8 cellular contexts compared by ENCODE assay signal in genomic region chr17:37643118-37643766, GRCh38. TPM values are rescaled to one million over a fixed set of nuclear protein-coding genes. Genes with fewer than 3 reads are reported as not detected.
DNase-seq lines count a peak whose midpoint lies in the region; ATAC-seq and TF ChIP-seq lines count a peak whose summit lies in the region.

DDX52 (minus strand) TSS chr17:37643446; CDS start chr17:37643420, 26 bp downstream.

- peak within 1 kb of the TSS; percentile 96 for H3K27ac Mint-ChIP-seq in activated T-helper 17 cell treated with anti-CD3 and anti-CD28 coated beads, Interleukin-2, amount 50 U/mL, for 72 hours
- H3K27ac Mint-ChIP-seq in naive thymus-derived CD8-positive, alpha-beta T cell, result peak within 1 kb of the TSS; percentile 86 to 97 (median 95)
- peak within 1 kb of the TSS; percentile 92 for H3K27ac Mint-ChIP-seq in stimulated activated memory B cell treated with anti-CD40 and anti-IgM and Interleukin-4, amounts not matched to agents 10 μg/mL and 1 μg/mL and 100 μg/mL, for 72 hours

- H3K36me3 Mint-ChIP-seq in activated T-helper 17 cell treated with anti-CD3 and anti-CD28 coated beads, Interleukin-2, amount 50 U/mL, for 72 hours (ENCODE audit: low read depth), result peaks cover 43% of the 10 kb centered on the region
- H3K36me3 Mint-ChIP-seq in naive thymus-derived CD8-positive, alpha-beta T cell, result peaks cover 7 to 36% (median 10%) of the 10 kb centered on the region in 3 donors
- peaks cover 14% of the 10 kb centered on the region for H3K36me3 Mint-ChIP-seq in stimulated activated memory B cell treated with anti-CD40 and anti-IgM and Interleukin-4, amounts not matched to agents 10 μg/mL and 1 μg/mL and 100 μg/mL, for 72 hours

- peaks cover 7% of the 10 kb centered on the region for H3K4me1 ChIP-seq in RWPE2 (ENCODE audit: insufficient read depth, poor library complexity, severe bottlenecking)

- H3K27ac ChIP-seq in RWPE2 (ENCODE audit: poor library complexity, severe bottlenecking), result peak within 1 kb of the TSS; percentile 45

- no peaks in the 10 kb centered on the region for H3K9me3 Mint-ChIP-seq in activated T-helper 17 cell treated with anti-CD3 and anti-CD28 coated beads, Interleukin-2, amount 50 U/mL, for 72 hours
- no peaks in the 10 kb centered on the region for H3K9me3 Mint-ChIP-seq in naive thymus-derived CD8-positive, alpha-beta T cell
- no peaks in the 10 kb centered on the region for H3K9me3 Mint-ChIP-seq in stimulated activated memory B cell treated with anti-CD40 and anti-IgM and Interleukin-4, amounts not matched to agents 10 μg/mL and 1 μg/mL and 100 μg/mL, for 72 hours

- H3K4me3 Mint-ChIP-seq in activated T-helper 17 cell treated with anti-CD3 and anti-CD28 coated beads, Interleukin-2, amount 50 U/mL, for 72 hours, result peak within 1 kb of the TSS; percentile 97
- peak within 1 kb of the TSS; percentile 86 to 99 (median 96) for H3K4me3 Mint-ChIP-seq in naive thymus-derived CD8-positive, alpha-beta T cell
- peak within 1 kb of the TSS; percentile 85 for H3K4me3 Mint-ChIP-seq in stimulated activated memory B cell treated with anti-CD40 and anti-IgM and Interleukin-4, amounts not matched to agents 10 μg/mL and 1 μg/mL and 100 μg/mL, for 72 hours

- H3K27me3 ChIP-seq in RWPE2 (ENCODE audit: insufficient read depth, poor library complexity, severe bottlenecking), result no peaks in the 10 kb centered on the region

- DNase-seq in DMS 273 treated with DMSO at 0.1 percent for 48 hours (lab: John Stamatoyannopoulos, UW), result peak; percentile 78
- peak; percentile 91 for DNase-seq in M059J (ENCODE audit: low read depth)
- peak; percentile 85 for DNase-seq in RWPE2 (ENCODE audit: low spot score)
- DNase-seq in fibroblast of peridontal ligament (ENCODE audit: extremely low read depth), result peak; percentile 84
- DNase-seq in naive thymus-derived CD8-positive, alpha-beta T cell, result peak; percentile 77 to 93 (median 84)

- peaks cover 26% of the 10 kb centered on the region for H3K36me3 ChIP-seq in RWPE2 (ENCODE audit: low read depth)

- no peak for TF ChIP-seq CTCF in RWPE2 (IDR thresholded peaks at IDR 0.05; ENCODE audit: poor library complexity, severe bottlenecking)

- H3K4me1 Mint-ChIP-seq in activated T-helper 17 cell treated with anti-CD3 and anti-CD28 coated beads, Interleukin-2, amount 50 U/mL, for 72 hours, result peaks cover 19% of the 10 kb centered on the region
- H3K4me1 Mint-ChIP-seq in naive thymus-derived CD8-positive, alpha-beta T cell, result peaks cover 18 to 45% (median 36%) of the 10 kb centered on the region in 4 donors
- peaks cover 29% of the 10 kb centered on the region for H3K4me1 Mint-ChIP-seq in stimulated activated memory B cell treated with anti-CD40 and anti-IgM and Interleukin-4, amounts not matched to agents 10 μg/mL and 1 μg/mL and 100 μg/mL, for 72 hours

- POLR2A ChIA-PET in naive thymus-derived CD8-positive, alpha-beta T cell (lab: Charles Lee), result interaction anchor here (0.5 to 2.1 kb wide), 2 partner anchors 32 to 34 kb away, joined by 3 to 9 read pairs; partner anchors contain the start of gene SYNRG

- H3K4me3 ChIP-seq in RWPE2 (ENCODE audit: severe bottlenecking), result peak within 1 kb of the TSS; percentile 82

- peak; percentile 86 for ATAC-seq in GM21786 (IDR thresholded peaks at IDR 0.05; ENCODE audit: unreplicated experiment)
- ATAC-seq in RWPE2 (ENCODE audit: low read depth), result peak; percentile 94
- peak; percentile 99 for ATAC-seq in activated T-helper 17 cell treated with anti-CD3 and anti-CD28 coated beads, Interleukin-2, amount 50 U/mL, for 72 hours (replicated peaks)
- peak; percentile 98 for ATAC-seq in naive thymus-derived CD8-positive, alpha-beta T cell
- peak; percentile 97 for ATAC-seq in stimulated activated memory B cell treated with anti-CD40 and anti-IgM and Interleukin-4, amounts not matched to agents 10 μg/mL and 1 μg/mL and 100 μg/mL, for 72 hours

- no peaks in the 10 kb centered on the region for H3K9me3 ChIP-seq in RWPE2 (ENCODE audit: severe bottlenecking)

- peaks cover 24% of the 10 kb centered on the region for H3K27me3 Mint-ChIP-seq in activated T-helper 17 cell treated with anti-CD3 and anti-CD28 coated beads, Interleukin-2, amount 50 U/mL, for 72 hours
- peaks cover 12 to 36% (median 22%) of the 10 kb centered on the region in 5 donors for H3K27me3 Mint-ChIP-seq in naive thymus-derived CD8-positive, alpha-beta T cell
- peaks cover 35% of the 10 kb centered on the region for H3K27me3 Mint-ChIP-seq in stimulated activated memory B cell treated with anti-CD40 and anti-IgM and Interleukin-4, amounts not matched to agents 10 μg/mL and 1 μg/mL and 100 μg/mL, for 72 hours

RNA-seq across cellular contexts. Expression of gene DDX52, which starts in this region (rescaled TPM):
- 16.6 and 31.7 TPM in 2 replicates for total RNA-seq in M059J (2014; rRNA removed; shearing (Covaris generic))
- total RNA-seq in activated T-helper 17 cell treated with anti-CD3 and anti-CD28 coated beads, Interleukin-2, amount 50 U/mL, for 72 hours, result 10 to 100 TPM; 24.4 to 37.8 TPM
- 10 to 100 TPM; 30.3 to 33.6 TPM for total RNA-seq in naive thymus-derived CD8-positive, alpha-beta T cell
- 10 to 100 TPM; 12.6 to 13.1 (median 12.7) TPM for polyA plus RNA-seq in naive thymus-derived CD8-positive, alpha-beta T cell

Comparison
In these comparisons a context has a peak if more than half of its experiments do, and no peak if none do; other contexts are left out.
1. Peak in every context shown above with its lines: DNase-seq, ATAC-seq, H3K4me3 ChIP-seq and H3K27ac ChIP-seq.